Comparison of ENCODE assay signal across 8 cellular contexts in the genomic region with DNA sequence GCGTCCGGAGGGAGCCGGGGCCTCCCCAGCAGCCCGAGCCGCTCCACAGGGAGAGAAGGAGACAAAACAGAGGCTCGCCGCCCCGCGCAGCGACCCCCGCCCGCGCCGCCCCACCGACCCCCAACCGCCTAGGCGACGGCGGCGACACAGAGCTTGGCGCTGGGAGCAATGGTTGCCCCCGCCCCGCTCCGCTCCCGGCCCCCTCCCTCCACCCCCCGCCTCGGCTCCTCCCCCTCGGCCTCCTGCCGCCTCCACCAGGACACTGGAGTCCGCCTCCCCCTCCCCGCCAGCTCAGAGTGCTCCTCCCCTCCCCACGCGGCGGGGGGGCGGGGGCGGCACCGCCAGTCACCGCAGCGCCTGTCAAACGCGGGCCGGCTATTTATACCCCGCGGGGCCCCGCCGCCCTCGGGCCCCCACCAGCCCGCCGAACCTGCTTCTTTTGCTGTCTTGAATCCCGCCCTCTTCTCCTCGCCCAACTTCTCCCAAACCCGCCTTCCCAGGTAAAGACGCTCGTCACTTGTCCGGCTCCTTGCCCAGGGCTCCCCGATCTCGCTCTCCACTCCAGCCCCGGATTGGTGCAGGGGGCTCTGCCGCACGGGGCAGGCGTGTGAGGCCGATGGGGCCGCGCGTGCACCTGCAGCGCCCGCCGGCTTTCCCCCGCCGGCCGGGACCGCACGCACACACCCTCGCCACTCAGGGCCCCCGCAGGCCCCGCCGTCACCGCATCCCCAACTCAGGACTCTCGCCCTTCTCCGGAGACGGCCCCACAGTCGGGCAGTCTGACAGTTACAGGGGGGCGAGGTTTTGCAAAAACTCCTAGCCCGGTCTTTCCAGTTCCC. TPM values are rescaled to one million over a fixed set of nuclear protein-coding genes. Genes with fewer than 3 reads are reported as not detected.
DNase-seq lines count a peak whose midpoint lies in the region; ATAC-seq and TF ChIP-seq lines count a peak whose summit lies in the region.

A gene (minus strand): TSS at position 170 of the 839 bp plus-strand sequence. CDS start 39,517 bp downstream, outside the sequence.

- H2BK5ac ChIP-seq in trophoblast cell (ENCODE audit: low read depth, low read length, poor library complexity), result peak within 1 kb of the TSS; percentile 96

- no CpG with 5 or more reads among the region's 84 CpGs for WGBS in trophoblast cell (ENCODE audit: extremely low coverage, insufficient coverage, insufficient read length)

- peak within 1 kb of the TSS; percentile 88 for H4K12ac ChIP-seq in trophoblast cell (ENCODE audit: low read depth, low read length)

- H3K36me3 Mint-ChIP-seq in activated naive CD8-positive, alpha-beta T cell treated with anti-CD3 and anti-CD28 coated beads, Interleukin-2, amount 50 U/mL, for 24 hours (ENCODE audit: low read depth), result no peaks in the 10 kb centered on the region

- DNase-seq in GM12865 (ENCODE audit: low read depth) (peak; percentile 89), NCI-H128 (lab: John Stamatoyannopoulos, UW; ENCODE audit: unreplicated experiment) (peak; percentile 64), T follicular helper cell (ENCODE audit: low read depth) (peak; percentile 81), Right ventricle myocardium superior (peak; percentile 96), trophoblast cell (peak; percentile 93 to 96), tibial artery (peak; percentile 94 to 97)
- peak; percentile 73 for DNase-seq in activated naive CD8-positive, alpha-beta T cell treated with anti-CD3 and anti-CD28 coated beads, Interleukin-2, amount 50 U/mL, for 24 hours

- H2AFZ ChIP-seq in trophoblast cell (ENCODE audit: insufficient read depth, low read length, poor library complexity), result peak within 1 kb of the TSS; percentile 97

- H2AK5ac ChIP-seq in trophoblast cell (ENCODE audit: low read length), result peak within 1 kb of the TSS; percentile 14

- H3K27ac ChIP-seq in trophoblast cell (ENCODE audit: low read depth, low read length) (peak within 1 kb of the TSS; percentile 91), tibial artery (peak within 1 kb of the TSS; percentile 99 to 100)

- H3K18ac ChIP-seq in trophoblast cell (ENCODE audit: low read length), result peak within 1 kb of the TSS; percentile 100

- peak within 1 kb of the TSS; percentile 98 for H3K4me2 ChIP-seq in trophoblast cell (ENCODE audit: low read length)

- intact Hi-C loops in Right ventricle myocardium superior (cut with DNase I), result loop anchor here (5.0 kb wide), 1 partner anchor 95 kb away; no protein-coding TSS in a partner anchor
- intact Hi-C loops in tibial artery (cut with DNase I; ENCODE audit: low total_unique reads), result loop anchor here (5.0 to 10.0 kb wide), 3 partner anchors 95 to 162 kb away; a partner anchor contains a TSS

- H3K36me3 ChIP-seq in trophoblast cell (ENCODE audit: control insufficient read depth in 1 of 2, insufficient read depth in 2 of 2, low read length in 2 of 2) (no peaks in the 10 kb centered on the region), tibial artery (no peaks in the 10 kb centered on the region)

- H3K4me3 ChIP-seq in GM12865 (ENCODE audit: low read depth, low read length) (peak within 1 kb of the TSS; percentile 96), trophoblast cell (ENCODE audit: low read depth, low read length) (peak within 1 kb of the TSS; percentile 89), tibial artery (peak within 1 kb of the TSS; percentile 86 to 87)

- H3K14ac ChIP-seq in trophoblast cell (ENCODE audit: low read length), result peak within 1 kb of the TSS; percentile 79

- peak within 1 kb of the TSS; percentile 79 for H3K4me3 Mint-ChIP-seq in activated naive CD8-positive, alpha-beta T cell treated with anti-CD3 and anti-CD28 coated beads, Interleukin-2, amount 50 U/mL, for 24 hours

- H3K4me1 Mint-ChIP-seq in activated naive CD8-positive, alpha-beta T cell treated with anti-CD3 and anti-CD28 coated beads, Interleukin-2, amount 50 U/mL, for 24 hours, result peaks cover 19% of the 10 kb centered on the region

- TF ChIP-seq CTCF in GM12865 (IDR thresholded peaks at IDR 0.05; ENCODE audit: insufficient read depth, low read depth, low read length, missing control alignments), result no peak
- no peak for TF ChIP-seq CTCF in tibial artery (IDR thresholded peaks at IDR 0.05)

- H3K27ac Mint-ChIP-seq in activated naive CD8-positive, alpha-beta T cell treated with anti-CD3 and anti-CD28 coated beads, Interleukin-2, amount 50 U/mL, for 24 hours, result peak within 1 kb of the TSS; percentile 72

- H3K79me1 ChIP-seq in trophoblast cell (ENCODE audit: low read length), result peaks cover 12% of the 10 kb centered on the region

- no peak within 1 kb of the TSS for H3K23ac ChIP-seq in trophoblast cell (ENCODE audit: low read length)

- peak within 1 kb of the TSS; percentile 76 for H4K8ac ChIP-seq in trophoblast cell (ENCODE audit: low read depth, low read length)

- peak within 1 kb of the TSS; percentile 89 for H4K91ac ChIP-seq in trophoblast cell (ENCODE audit: low read depth, low read length)

- peaks cover 14% of the 10 kb centered on the region for H3K79me2 ChIP-seq in trophoblast cell (ENCODE audit: control insufficient read depth, insufficient read depth, low read length, poor library complexity)

- H2BK120ac ChIP-seq in trophoblast cell (ENCODE audit: insufficient read depth, low read length, poor library complexity), result peak within 1 kb of the TSS; percentile 70

- H3K27me3 Mint-ChIP-seq in activated naive CD8-positive, alpha-beta T cell treated with anti-CD3 and anti-CD28 coated beads, Interleukin-2, amount 50 U/mL, for 24 hours, result peaks cover 25% of the 10 kb centered on the region

- H2BK12ac ChIP-seq in trophoblast cell (ENCODE audit: low read length), result peak within 1 kb of the TSS; percentile 28

- ATAC-seq in HG02759 (IDR thresholded peaks at IDR 0.05; ENCODE audit: unreplicated experiment) (peak; percentile 38), Right ventricle myocardium superior (ENCODE audit: poor library complexity) (peak; percentile 88)
- peak; percentile 45 for ATAC-seq in activated naive CD8-positive, alpha-beta T cell treated with anti-CD3 and anti-CD28 coated beads, Interleukin-2, amount 50 U/mL, for 24 hours

- no peaks in the 10 kb centered on the region for H3K9me3 ChIP-seq in trophoblast cell (ENCODE audit: insufficient read depth, low read depth, low read length)
- no peaks in the 10 kb centered on the region for H3K9me3 ChIP-seq in tibial artery

- H3K4me1 ChIP-seq in trophoblast cell (ENCODE audit: control insufficient read depth in 1 of 2, insufficient read depth in 2 of 2, low read length in 2 of 2) (no peaks in the 10 kb centered on the region), tibial artery (peaks cover 0 to 34% (median 8%) of the 10 kb centered on the region in 4 donors)

- H3K4ac ChIP-seq in trophoblast cell (ENCODE audit: low read depth, low read length), result peak within 1 kb of the TSS; percentile 77

- no peaks in the 10 kb centered on the region for H3K9me3 Mint-ChIP-seq in activated naive CD8-positive, alpha-beta T cell treated with anti-CD3 and anti-CD28 coated beads, Interleukin-2, amount 50 U/mL, for 24 hours

- H3K27me3 ChIP-seq in trophoblast cell (ENCODE audit: insufficient read depth, low read length), result no peaks in the 10 kb centered on the region
- no peaks in the 10 kb centered on the region for H3K27me3 ChIP-seq in tibial artery

- H3K9ac ChIP-seq in trophoblast cell (ENCODE audit: low read length), result peak within 1 kb of the TSS; percentile 74

RNA-seq across cellular contexts. Expression of the gene that starts here (rescaled TPM):
- total RNA-seq in Right ventricle myocardium superior, result 41.3 TPM
- 19.5 and 21.8 TPM in 2 replicates for polyA plus RNA-seq in trophoblast cell (2013)

Comparison
In these comparisons a context has a peak if more than half of its experiments do, and no peak if none do; other contexts are left out.
1. Peak in every context shown above with its lines: DNase-seq, ATAC-seq, H3K4me3 ChIP-seq and H3K27ac ChIP-seq.
2. ATAC-seq: peak in every context shown above with its lines; median percentile 88 in Right ventricle myocardium superior; 45 in activated naive CD8-positive, alpha-beta T cell treated with anti-CD3 and anti-CD28 coated beads, Interleukin-2, amount 50 U/mL, for 24 hours; 38 in HG02759.